ENCODE assay signal across 12 cellular contexts in the genomic region with DNA sequence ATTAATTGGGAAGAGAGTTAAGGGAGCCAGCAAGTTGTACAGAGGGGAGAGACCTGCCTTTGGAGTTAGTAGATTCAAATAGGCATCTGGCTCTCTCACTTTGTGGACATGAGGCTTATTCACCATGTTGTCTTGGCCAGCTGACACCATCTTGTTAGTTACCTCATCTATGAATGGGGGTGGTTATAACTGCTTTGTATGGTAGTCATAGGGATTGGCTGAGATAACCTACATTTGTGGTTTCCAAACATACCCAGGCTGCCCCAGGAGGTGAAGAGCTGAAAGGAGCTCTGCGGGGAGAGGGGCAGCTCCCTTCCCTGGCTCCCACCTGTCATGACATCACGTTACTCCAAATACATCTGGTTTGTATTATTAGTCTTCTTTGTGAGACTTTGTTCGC.
"Had no signal": no experiment of that assay in that cellular context is flagged by ENCODE, and none has a peak within 500 bp of the region (broad histone marks: within the 10 kb centered on the region; RNA-seq: fewer than 3 reads in every experiment).

No MANE protein-coding gene starts in this region.

- H3K9ac ChIP-seq: parathyroid adenoma had no signal

- H3K4me1 ChIP-seq: foreskin keratinocyte, lower lobe of right lung, parathyroid adenoma, thyroid gland, uterus had no signal

- H3K36me3 ChIP-seq: lower lobe of right lung, thyroid gland, uterus had no signal

- H2AFZ ChIP-seq: parathyroid adenoma had no signal

- H3K4me3 ChIP-seq: lower lobe of right lung, thyroid gland, uterus had no signal

- H3K27me3 ChIP-seq: foreskin keratinocyte, thyroid gland, uterus had no signal

- H3K79me2 ChIP-seq: parathyroid adenoma had no signal

- H3K9me3 ChIP-seq: lower lobe of right lung, thyroid gland, uterus had no signal

- H3K27ac ChIP-seq: foreskin keratinocyte, lower lobe of right lung, parathyroid adenoma, thyroid gland, uterus had no signal

- DNase-seq: activated CD4-positive, alpha-beta T cell treated with anti-CD3 and anti-CD28 coated beads, Interleukin-2, amount 50 U/mL, for 1 hour; activated naive CD4-positive, alpha-beta T cell treated with anti-CD3 and anti-CD28 coated beads, Interleukin-2, amount 50 U/mL, for 16 hours; activated T-cell treated with anti-CD3 and anti-CD28 coated beads for 4 hours; foreskin keratinocyte; immature natural killer cell; left cardiac atrium; lower lobe of right lung; naive B cell; stimulated activated CD4-positive, alpha-beta T cell treated with anti-CD3 and anti-CD28 coated beads, Interleukin-15, amount 100 ng/mL, for 24 hours; thyroid gland; uterus had no signal

- ATAC-seq: foreskin keratinocyte, left cardiac atrium, lower lobe of right lung had no signal
